In genomic region chr11:80432051-80432450, GRCh38 we compare ENCODE assay signal across 26 cellular contexts.
"Had no signal": no experiment of that assay in that cellular context is flagged by ENCODE, and none has a peak within 500 bp of the region (broad histone marks: within the 10 kb centered on the region; RNA-seq: fewer than 3 reads in every experiment).

No MANE protein-coding gene starts in this region.

- H3K36me3 ChIP-seq: ascending aorta had no signal

- H3K9me3 ChIP-seq: ascending aorta had no signal

- H3K36me3 Mint-ChIP-seq: activated naive CD4-positive, alpha-beta T cell treated with anti-CD3 and anti-CD28 coated beads, Interleukin-2, amount 50 U/mL, for 24 hours; activated naive CD8-positive, alpha-beta T cell treated with anti-CD3 and anti-CD28 coated beads, Interleukin-2, amount 10 ng/mL, durations not matched to agents 7 days and 5 days had no signal

- H3K4me1 Mint-ChIP-seq: activated CD4-positive, alpha-beta T cell treated with anti-CD3 and anti-CD28 coated beads, Interleukin-2, amount 10 ng/mL, durations not matched to agents 24 days and 14 days; activated naive CD4-positive, alpha-beta T cell treated with anti-CD3 and anti-CD28 coated beads, Interleukin-2, amount 50 U/mL, for 24 hours; activated naive CD8-positive, alpha-beta T cell treated with anti-CD3 and anti-CD28 coated beads, Interleukin-2, amount 10 ng/mL, durations not matched to agents 7 days and 5 days; activated T-helper 17 cell treated with anti-CD3 and anti-CD28 coated beads, Interleukin-2, amount 50 U/mL, for 72 hours had no signal

- H3K4me3 ChIP-seq: ascending aorta, PC-9 had no signal

- DNase-seq: activated CD4-positive, alpha-beta T cell treated with anti-CD3 and anti-CD28 coated beads, Interleukin-2, amount 10 ng/mL, durations not matched to agents 24 days and 14 days; activated CD4-positive, alpha-beta T cell treated with anti-CD3 and anti-CD28 coated beads, Interleukin-2, amount 50 U/mL, for 4 hours; activated CD8-positive, alpha-beta T cell treated with anti-CD3 and anti-CD28 coated beads for 36 hours; activated gamma-delta T cell; activated naive CD4-positive, alpha-beta T cell treated with Interleukin-2 at 50 U/mL for 16 hours; activated naive CD8-positive, alpha-beta T cell treated with anti-CD3 and anti-CD28 coated beads, Interleukin-2, amount 10 ng/mL, durations not matched to agents 7 days and 5 days; activated T-cell treated with anti-CD3 and anti-CD28 coated beads, Interleukin-2, amount 50 U/mL, for 1 hour; activated T-cell treated with anti-CD3 and anti-CD28 coated beads, Interleukin-2, amount 50 U/mL, for 72 hours; amygdala; Kasumi-1; KG1; MM.1S; MV-4-11; NCI-H1092; NCI-H1436 treated with DMSO at 0.1 percent for 48 hours; NCI-H1694 treated with DMSO at 0.1 percent for 48 hours; NCI-H2029; NCI-H510A; NCI-H748 treated with DMSO at 0.1 percent for 48 hours; PC-9; Right ventricle myocardium superior; SW 1271; T1000 had no signal

- H3K4me1 ChIP-seq: ascending aorta had no signal

- H3K4me3 Mint-ChIP-seq: activated CD4-positive, alpha-beta T cell treated with anti-CD3 and anti-CD28 coated beads, Interleukin-2, amount 10 ng/mL, durations not matched to agents 24 days and 14 days; activated CD8-positive, alpha-beta T cell treated with anti-CD3 and anti-CD28 coated beads for 36 hours; activated naive CD4-positive, alpha-beta T cell treated with anti-CD3 and anti-CD28 coated beads, Interleukin-2, amount 50 U/mL, for 24 hours; activated naive CD8-positive, alpha-beta T cell treated with anti-CD3 and anti-CD28 coated beads, Interleukin-2, amount 10 ng/mL, durations not matched to agents 7 days and 5 days; activated T-cell treated with anti-CD3 and anti-CD28 coated beads, Interleukin-2, amount 50 U/mL, for 72 hours; activated T-helper 17 cell treated with anti-CD3 and anti-CD28 coated beads, Interleukin-2, amount 50 U/mL, for 72 hours had no signal

- H3K27me3 Mint-ChIP-seq: activated CD4-positive, alpha-beta T cell treated with anti-CD3 and anti-CD28 coated beads, Interleukin-2, amount 10 ng/mL, durations not matched to agents 24 days and 14 days; activated CD8-positive, alpha-beta T cell treated with anti-CD3 and anti-CD28 coated beads for 36 hours; activated naive CD4-positive, alpha-beta T cell treated with anti-CD3 and anti-CD28 coated beads, Interleukin-2, amount 50 U/mL, for 24 hours; activated naive CD8-positive, alpha-beta T cell treated with anti-CD3 and anti-CD28 coated beads, Interleukin-2, amount 10 ng/mL, durations not matched to agents 7 days and 5 days; activated T-helper 17 cell treated with anti-CD3 and anti-CD28 coated beads, Interleukin-2, amount 50 U/mL, for 72 hours had no signal

- ATAC-seq: activated CD8-positive, alpha-beta T cell treated with anti-CD3 and anti-CD28 coated beads for 36 hours; activated T-cell treated with anti-CD3 and anti-CD28 coated beads, Interleukin-2, amount 50 U/mL, for 72 hours; activated T-helper 17 cell treated with anti-CD3 and anti-CD28 coated beads, Interleukin-2, amount 50 U/mL, for 72 hours had no signal

- H3K27me3 ChIP-seq: ascending aorta had no signal

- H3K27ac Mint-ChIP-seq: activated CD4-positive, alpha-beta T cell treated with anti-CD3 and anti-CD28 coated beads, Interleukin-2, amount 10 ng/mL, durations not matched to agents 24 days and 14 days; activated CD8-positive, alpha-beta T cell treated with anti-CD3 and anti-CD28 coated beads for 36 hours; activated naive CD4-positive, alpha-beta T cell treated with anti-CD3 and anti-CD28 coated beads, Interleukin-2, amount 50 U/mL, for 24 hours; activated naive CD8-positive, alpha-beta T cell treated with anti-CD3 and anti-CD28 coated beads, Interleukin-2, amount 10 ng/mL, durations not matched to agents 7 days and 5 days; activated T-cell treated with anti-CD3 and anti-CD28 coated beads, Interleukin-2, amount 50 U/mL, for 72 hours; activated T-helper 17 cell treated with anti-CD3 and anti-CD28 coated beads, Interleukin-2, amount 50 U/mL, for 72 hours had no signal

- H3K27ac ChIP-seq: ascending aorta, PC-9 had no signal
